In genomic region chr15:58269455-58270414, GRCh38 we compare ENCODE assay signal across 8 cellular contexts.
A peak's percentile ranks its signal among the peaks of the same experiment; 100 is the strongest.
DNase-seq lines count a peak whose midpoint lies in the region; ATAC-seq and TF ChIP-seq lines count a peak whose summit lies in the region.

No MANE protein-coding gene starts in this region.

- no peaks in the 10 kb centered on the region for H3K36me3 Mint-ChIP-seq in activated CD4-positive, alpha-beta memory T cell treated with anti-CD3 and anti-CD28 coated beads for 36 hours
- H3K36me3 Mint-ChIP-seq in nephron progenitor cell (ENCODE audit: low read depth) = peaks cover 13% of the 10 kb centered on the region

- ATAC-seq in GM18868 (IDR thresholded peaks at IDR 0.05; ENCODE audit: unreplicated experiment) = no peak

- no peaks in the 10 kb centered on the region for H3K36me3 ChIP-seq in BE2C

- H3K4me3 ChIP-seq in BE2C (ENCODE audit: low read depth, low read length) = no peak overlapping the region

- no peaks in the 10 kb centered on the region for H3K27me3 Mint-ChIP-seq in activated CD4-positive, alpha-beta memory T cell treated with anti-CD3 and anti-CD28 coated beads for 36 hours
- peaks cover 5% of the 10 kb centered on the region for H3K27me3 Mint-ChIP-seq in nephron progenitor cell (ENCODE audit: low read depth, poor library complexity)

- H3K9me3 ChIP-seq in BE2C = no peaks in the 10 kb centered on the region

- peak; percentile 95 for TF ChIP-seq CTCF in BE2C (IDR thresholded peaks at IDR 0.05; ENCODE audit: low read depth, low read length)
- peak; percentile 39; the same call in 1 of the 2 replicates for TF ChIP-seq CTCF in GM12874 (IDR thresholded peaks at IDR 0.05; ENCODE audit: insufficient read depth, low read depth, low read length)
- peak; percentile 73 for TF ChIP-seq CTCF in nephron progenitor cell (IDR thresholded peaks at IDR 0.05)

- peaks cover 10% of the 10 kb centered on the region for H3K9me3 Mint-ChIP-seq in activated CD4-positive, alpha-beta memory T cell treated with anti-CD3 and anti-CD28 coated beads for 36 hours
- peaks cover 24% of the 10 kb centered on the region for H3K9me3 Mint-ChIP-seq in nephron progenitor cell

- intact Hi-C loops in activated CD4-positive, alpha-beta memory T cell treated with anti-CD3 and anti-CD28 coated beads for 36 hours (cut with micrococcal nuclease) = loop anchor here (5.0 kb wide), 1 partner anchor 488 kb away; no protein-coding TSS in a partner anchor

- DNase-seq in BE2C = peak; percentile 60
- peak; percentile 63 for DNase-seq in NCI-H226
- DNase-seq in activated CD4-positive, alpha-beta memory T cell treated with anti-CD3 and anti-CD28 coated beads for 36 hours = peak; percentile 24
- DNase-seq in fibroblast of peridontal ligament (ENCODE audit: extremely low read depth) = peak; percentile 80
- DNase-seq in nephron progenitor cell = peak; percentile 40
- no peak for DNase-seq in effector CD8-positive, alpha-beta T cell (lab: John Stamatoyannopoulos, UW)

- H3K4me3 Mint-ChIP-seq in activated CD4-positive, alpha-beta memory T cell treated with anti-CD3 and anti-CD28 coated beads for 36 hours = no peak overlapping the region
- no peak overlapping the region for H3K4me3 Mint-ChIP-seq in nephron progenitor cell

- H3K27ac Mint-ChIP-seq in activated CD4-positive, alpha-beta memory T cell treated with anti-CD3 and anti-CD28 coated beads for 36 hours = no peak overlapping the region
- H3K27ac Mint-ChIP-seq in nephron progenitor cell = no peak overlapping the region

- POLR2A ChIA-PET in activated CD4-positive, alpha-beta memory T cell treated with anti-CD3 and anti-CD28 coated beads for 36 hours (lab: Charles Lee) = no interaction called here

- CTCF ChIA-PET in activated CD4-positive, alpha-beta memory T cell treated with anti-CD3 and anti-CD28 coated beads for 36 hours (lab: Charles Lee) = interaction anchor here (0.7 to 1.0 kb wide), 5 partner anchors 31 to 491 kb away, joined by 3 to 4 read pairs (median 3); no protein-coding TSS in a partner anchor

- H3K4me1 Mint-ChIP-seq in activated CD4-positive, alpha-beta memory T cell treated with anti-CD3 and anti-CD28 coated beads for 36 hours (ENCODE audit: low read depth) = peaks cover 6% of the 10 kb centered on the region
- peaks cover 9% of the 10 kb centered on the region for H3K4me1 Mint-ChIP-seq in nephron progenitor cell

- H3K27me3 ChIP-seq in BE2C = no peaks in the 10 kb centered on the region

- peaks cover 7% of the 10 kb centered on the region; the same call in 1 of the 2 replicates for H3K4me1 ChIP-seq in BE2C

Comparison
In these comparisons a context has a peak if more than half of its experiments do, and no peak if none do; other contexts are left out.
1. CTCF ChIP-seq: peak in every context shown above with its lines; median percentile 95 in BE2C; 73 in nephron progenitor cell; 39 in GM12874.